28 cellular contexts compared by ENCODE assay signal in the genomic region with DNA sequence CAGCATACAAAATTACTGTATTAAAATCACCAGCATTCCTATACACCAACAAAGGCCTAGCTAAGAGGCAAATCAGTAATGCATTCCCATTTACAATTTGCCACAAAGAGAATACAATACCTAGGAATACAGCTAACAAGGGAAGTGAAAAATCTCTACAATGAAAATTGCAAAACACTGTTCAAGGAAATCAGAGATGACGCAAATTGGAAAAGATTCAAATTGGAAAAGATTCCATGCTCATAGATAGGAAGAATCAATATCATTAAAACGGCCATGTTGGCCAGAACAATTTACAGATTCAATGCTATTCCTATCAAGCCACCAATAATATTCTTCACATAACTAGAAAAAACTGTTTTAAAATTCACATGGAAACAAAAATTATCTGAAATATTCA.
"Had no signal": no experiment of that assay in that cellular context is flagged by ENCODE, and none has a peak within 500 bp of the region (broad histone marks: within the 10 kb centered on the region; RNA-seq: fewer than 3 reads in every experiment).

No MANE protein-coding gene starts in this region.

- H3K27me3 ChIP-seq: colonic mucosa, dorsolateral prefrontal cortex, esophagus muscularis mucosa, esophagus squamous epithelium, foreskin keratinocyte, gastrocnemius medialis, gastroesophageal sphincter, heart left ventricle, heart right ventricle had no signal

- DNase-seq: colonic mucosa; cortex of kidney; dermis blood vessel endothelial cell; dorsolateral prefrontal cortex; effector CD4-positive, alpha-beta T cell; effector CD8-positive, alpha-beta T cell; effector memory CD4-positive, alpha-beta T cell; effector memory CD8-positive, alpha-beta T cell; endodermal cell; erythroblast; esophagus squamous epithelium; foreskin fibroblast; foreskin keratinocyte; foreskin melanocyte; gastrocnemius medialis; glutamatergic neuron; head of caudate nucleus; heart left ventricle; heart right ventricle had no signal

- H3K4me1 ChIP-seq: colonic mucosa, esophagus muscularis mucosa, esophagus squamous epithelium, foreskin keratinocyte, gastrocnemius medialis, gastroesophageal sphincter, heart left ventricle, heart right ventricle had no signal

- H3K27ac ChIP-seq: colonic mucosa, coronary artery, dorsolateral prefrontal cortex, epithelial cell of prostate, esophagus muscularis mucosa, esophagus squamous epithelium, foreskin keratinocyte, gastrocnemius medialis, gastroesophageal sphincter, heart left ventricle, heart right ventricle had no signal

- H3K4me3 ChIP-seq: colonic mucosa, coronary artery, dorsolateral prefrontal cortex, esophagus muscularis mucosa, esophagus squamous epithelium, gastrocnemius medialis, gastroesophageal sphincter, heart left ventricle, heart right ventricle had no signal

- H3K36me3 ChIP-seq: colonic mucosa, esophagus muscularis mucosa, esophagus squamous epithelium, gastrocnemius medialis, gastroesophageal sphincter, heart left ventricle, heart right ventricle had no signal

- ATAC-seq: effector memory CD8-positive, alpha-beta T cell; esophagus mucosa; foreskin keratinocyte; gastrocnemius medialis; gastroesophageal sphincter; heart left ventricle; heart right ventricle had no signal

- H3K9me3 ChIP-seq: colonic mucosa, gastrocnemius medialis had no signal

- FAIRE-seq: colon, endometrium, endothelial cell of umbilical vein, frontal cortex had no signal
